ENCODE assay signal across 1 cellular context in the genomic region with DNA sequence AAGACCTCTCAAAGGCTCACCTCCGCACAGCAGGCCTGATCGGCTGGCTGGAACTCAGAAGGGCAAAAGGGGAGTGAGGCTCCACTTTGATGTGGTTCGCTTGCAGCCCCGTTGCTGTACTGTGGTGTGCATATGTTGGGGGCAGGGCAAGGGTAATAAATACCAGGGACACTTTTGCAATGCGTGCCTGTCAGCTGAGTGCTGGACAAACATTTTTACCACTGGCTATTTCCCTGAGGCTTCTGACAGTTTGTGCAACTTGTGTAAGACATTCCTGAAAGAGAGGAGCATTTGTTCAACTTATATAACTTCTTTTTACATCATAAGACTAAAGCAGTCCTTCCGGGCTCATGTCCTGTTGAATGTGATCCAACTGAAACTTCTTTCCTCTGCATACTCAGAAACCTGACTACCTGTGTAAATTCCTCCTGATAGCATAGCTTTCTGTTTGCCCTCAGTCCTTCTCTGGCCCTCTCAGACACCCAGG.
TF ChIP-seq lines count a peak whose summit lies in the region.

No MANE protein-coding gene starts in this region.

TF ChIP-seq in SK-N-SH, 30 proteins besides CTCF, POLR2A, EP300 and RAD21 (continued from another document):
- no peak for TF ChIP-seq TAF1 (IDR thresholded peaks at IDR 0.05; ENCODE audit: borderline replicate concordance, low read depth, low read length)
- TF ChIP-seq NFIC (IDR thresholded peaks at IDR 0.05; ENCODE audit: borderline replicate concordance), result no peak
- no peak for TF ChIP-seq SIN3A (IDR thresholded peaks at IDR 0.05; ENCODE audit: borderline replicate concordance, low read depth, low read length)
- no peak for TF ChIP-seq TCF12 (IDR thresholded peaks at IDR 0.05)
- TF ChIP-seq MEF2A (IDR thresholded peaks at IDR 0.05; ENCODE audit: borderline replicate concordance, low read depth), result no peak
- TF ChIP-seq EZH2phosphoT487 (IDR thresholded peaks at IDR 0.05; ENCODE audit: borderline replicate concordance, low read depth), result no peak
- no peak for TF ChIP-seq TEAD4 (IDR thresholded peaks at IDR 0.05; ENCODE audit: borderline replicate concordance, insufficient read depth)
- no peak for TF ChIP-seq YY1 (IDR thresholded peaks at IDR 0.05; ENCODE audit: low read depth)
- TF ChIP-seq, protein P1, sequence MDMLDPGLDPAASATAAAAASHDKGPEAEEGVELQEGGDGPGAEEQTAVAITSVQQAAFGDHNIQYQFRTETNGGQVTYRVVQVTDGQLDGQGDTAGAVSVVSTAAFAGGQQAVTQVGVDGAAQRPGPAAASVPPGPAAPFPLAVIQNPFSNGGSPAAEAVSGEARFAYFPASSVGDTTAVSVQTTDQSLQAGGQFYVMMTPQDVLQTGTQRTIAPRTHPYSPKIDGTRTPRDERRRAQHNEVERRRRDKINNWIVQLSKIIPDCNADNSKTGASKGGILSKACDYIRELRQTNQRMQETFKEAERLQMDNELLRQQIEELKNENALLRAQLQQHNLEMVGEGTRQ (IDR thresholded peaks at IDR 0.05; ENCODE audit: borderline replicate concordance, low read depth, low read length), result no peak
- no peak for TF ChIP-seq CHD2 (IDR thresholded peaks at IDR 0.05; ENCODE audit: low read length, partially characterized antibody)
TF ChIP-seq in SK-N-SH: peak in this region for 0.
